ENCODE assay signal across 20 cellular contexts in the genomic region with DNA sequence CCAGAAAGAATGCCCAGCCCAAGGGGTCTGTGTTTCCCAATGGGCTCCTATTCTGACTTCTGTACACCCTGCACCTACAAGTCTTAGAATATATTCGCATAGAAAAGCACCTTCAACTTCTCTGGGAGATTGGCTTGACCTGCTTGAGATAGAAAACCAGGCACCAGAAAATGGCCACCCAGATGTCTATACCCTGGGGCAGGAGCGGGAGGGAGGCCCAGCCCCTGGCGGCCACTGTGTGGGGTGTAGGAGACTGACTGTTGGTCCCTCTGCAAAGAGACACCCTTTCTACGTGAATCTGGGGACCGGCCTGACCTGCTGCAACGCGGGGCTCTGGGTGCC.
"Had no signal": no experiment of that assay in that cellular context is flagged by ENCODE, and none has a peak within 500 bp of the region (broad histone marks: within the 10 kb centered on the region; RNA-seq: fewer than 3 reads in every experiment).

No MANE protein-coding gene starts in this region.

- H3K36me3 ChIP-seq: gastrocnemius medialis, spleen, tibial artery, uterus had no signal

- FAIRE-seq: keratinocyte had no signal

- H3K4me3 ChIP-seq: gastrocnemius medialis, psoas muscle, spleen, tibial artery, uterus had no signal

- H3K27ac Mint-ChIP-seq: activated CD4-positive, alpha-beta memory T cell treated with anti-CD3 and anti-CD28 coated beads for 36 hours; activated naive CD4-positive, alpha-beta T cell treated with anti-CD3 and anti-CD28 coated beads, Interleukin-2, amount 50 U/mL, for 72 hours; dendritic cell treated with granulocyte-macrophage colony-stimulating factor and Interleukin-4, amounts not matched to agents 40 ng/mL and 50 ng/mL, for 4 days; effector memory CD8-positive, alpha-beta T cell; nephron had no signal

- H3K27me3 Mint-ChIP-seq: activated CD4-positive, alpha-beta memory T cell treated with anti-CD3 and anti-CD28 coated beads for 36 hours; effector memory CD8-positive, alpha-beta T cell; stimulated activated memory B cell treated with anti-CD40 and anti-IgM and Interleukin-4, amounts not matched to agents 10 μg/mL and 1 μg/mL and 100 μg/mL, for 72 hours had no signal

- H3K4me3 Mint-ChIP-seq: activated CD4-positive, alpha-beta memory T cell treated with anti-CD3 and anti-CD28 coated beads for 36 hours; activated T-cell treated with anti-CD3 and anti-CD28 coated beads, Interleukin-2, amount 50 U/mL, for 4 hours; dendritic cell treated with granulocyte-macrophage colony-stimulating factor and Interleukin-4, amounts not matched to agents 40 ng/mL and 50 ng/mL, for 4 days; effector memory CD8-positive, alpha-beta T cell; nephron; stimulated activated memory B cell treated with anti-CD40 and anti-IgM and Interleukin-4, amounts not matched to agents 10 μg/mL and 1 μg/mL and 100 μg/mL, for 72 hours had no signal

- H3K27ac ChIP-seq: epithelial cell of prostate, gastrocnemius medialis, psoas muscle, tibial artery, uterus had no signal

- H3K36me3 Mint-ChIP-seq: activated CD4-positive, alpha-beta memory T cell treated with anti-CD3 and anti-CD28 coated beads for 36 hours; activated naive CD4-positive, alpha-beta T cell treated with anti-CD3 and anti-CD28 coated beads, Interleukin-2, amount 50 U/mL, for 72 hours; stimulated activated memory B cell treated with anti-CD40 and anti-IgM and Interleukin-4, amounts not matched to agents 10 μg/mL and 1 μg/mL and 100 μg/mL, for 72 hours had no signal

- H3K4me1 ChIP-seq: gastrocnemius medialis, psoas muscle, tibial artery, uterus had no signal

- H3K9me3 ChIP-seq: gastrocnemius medialis, psoas muscle, spleen, tibial artery, uterus had no signal

- H3K27me3 ChIP-seq: gastrocnemius medialis, spleen, tibial artery, uterus had no signal

- H3K9me3 Mint-ChIP-seq: activated CD4-positive, alpha-beta memory T cell treated with anti-CD3 and anti-CD28 coated beads for 36 hours; activated naive CD4-positive, alpha-beta T cell treated with anti-CD3 and anti-CD28 coated beads, Interleukin-2, amount 50 U/mL, for 72 hours; activated T-cell treated with anti-CD3 and anti-CD28 coated beads, Interleukin-2, amount 50 U/mL, for 4 hours; dendritic cell treated with granulocyte-macrophage colony-stimulating factor and Interleukin-4, amounts not matched to agents 40 ng/mL and 50 ng/mL, for 4 days; effector memory CD8-positive, alpha-beta T cell; nephron; stimulated activated memory B cell treated with anti-CD40 and anti-IgM and Interleukin-4, amounts not matched to agents 10 μg/mL and 1 μg/mL and 100 μg/mL, for 72 hours had no signal

- H3K4me1 Mint-ChIP-seq: nephron had no signal

- DNase-seq: activated CD4-positive, alpha-beta memory T cell treated with anti-CD3 and anti-CD28 coated beads for 36 hours; activated CD4-positive, alpha-beta T cell treated with anti-CD3 and anti-CD28 coated beads for 1 hour; activated effector memory CD4-positive, alpha-beta T cell treated with anti-CD3 and anti-CD28 coated beads, Interleukin-2, amount 50 U/mL, for 16 hours; activated T-cell treated with anti-CD3 and anti-CD28 coated beads, Interleukin-2, amount 50 U/mL, for 4 hours; cerebellar nuclear complex; effector memory CD8-positive, alpha-beta T cell; gastrocnemius medialis; left ventricle myocardium superior; mesenchymal stem cell; psoas muscle; spleen; stimulated activated CD4-positive, alpha-beta T cell treated with anti-CD3 and anti-CD28 coated beads, Interleukin-1b, Interleukin-23, amount 100 ng/mL, for 48 hours; tibial artery; uterus had no signal
